7 cellular contexts compared by ENCODE assay signal in genomic region chr2:101244899-101245298, GRCh38. TPM values are rescaled to one million over a fixed set of nuclear protein-coding genes. Genes with fewer than 3 reads are reported as not detected.
DNase-seq lines count a peak whose midpoint lies in the region; ATAC-seq, FAIRE-seq and TF ChIP-seq lines count a peak whose summit lies in the region.
"Not testable (repeated sequence)": the region's sequence is repeated elsewhere in the genome, so short reads cannot be mapped to it uniquely, and the experiment has no call there.

No MANE protein-coding gene starts in this region.

- H3K27me3 ChIP-seq in PC-9 (ENCODE audit: insufficient read depth, low read depth); body of pancreas; hepatocyte; pancreas; prostate gland (replicated peaks; ENCODE audit: insufficient read depth): not testable (repeated sequence)

- POLR2A ChIA-PET in PC-9 (lab: Charles Lee; ENCODE audit: unreplicated experiment) = interaction anchor here (0.6 to 1.0 kb wide), 3 partner anchors 237 to 694 kb away, joined by 3 to 10 read pairs (median 4); no protein-coding TSS in a partner anchor

- H3K27ac ChIP-seq in C4-2B (peak overlapping the region; percentile 83), body of pancreas (peak overlapping the region in 3 of 4 donors; percentile 27 to 63 (median 48)), hepatocyte (peak overlapping the region; percentile 67), pancreas (peak overlapping the region in 2 of 4 donors; percentile 28 to 46), prostate gland (peak overlapping the region; percentile 55 to 72)
- not testable (repeated sequence) for H3K27ac ChIP-seq in PC-9

- not testable (repeated sequence) for FAIRE-seq in pancreas (lab: Jason Lieb, UNC)

- not testable (repeated sequence) for ATAC-seq in body of pancreas
- ATAC-seq in pancreas = peak in 3 of 4 donors; percentile 64 to 73 (median 71)

- not testable (repeated sequence) for H3K9me3 ChIP-seq in PC-9 (ENCODE audit: insufficient read depth, low read depth); body of pancreas; hepatocyte (ENCODE audit: low read depth); pancreas; prostate gland

- not testable (repeated sequence) for H4K20me1 ChIP-seq in PC-9 (ENCODE audit: insufficient read depth); hepatocyte (ENCODE audit: insufficient read depth, poor library complexity, severe bottlenecking)

- TF ChIP-seq POLR2A in body of pancreas (IDR thresholded peaks at IDR 0.05); prostate gland (IDR thresholded peaks at IDR 0.05): not testable (repeated sequence)

- H3K79me2 ChIP-seq in PC-9 (ENCODE audit: low read depth); hepatocyte: not testable (repeated sequence)

- 46 to 47% methylated on average over 12 of the region's 12 CpGs for WGBS in body of pancreas, 2 donors
- WGBS in hepatocyte (ENCODE audit: low lambda C conversion rate, missing lambda C conversion rate) = 93% methylated on average over 12 of the region's 12 CpGs
- WGBS in pancreas, 2 donors = 41 to 44% methylated on average over 12 of the region's 12 CpGs
- WGBS in prostate gland = 68% methylated on average over 12 of the region's 12 CpGs

- H3K36me3 ChIP-seq in PC-9 (ENCODE audit: low read depth); body of pancreas (replicated peaks in 1 of 2; ENCODE audit: insufficient read depth in 1 of 2, low read depth in 2 of 2); hepatocyte (replicated peaks; ENCODE audit: insufficient read depth, low read depth); pancreas; prostate gland: not testable (repeated sequence)

- not testable (repeated sequence) for TF ChIP-seq CTCF in C4-2B (conservative IDR thresholded peaks at IDR 0.05); PC-9 (conservative IDR thresholded peaks at IDR 0.05); body of pancreas (IDR thresholded peaks at IDR 0.05); hepatocyte (IDR thresholded peaks at IDR 0.05; ENCODE audit: poor library complexity); pancreas (IDR thresholded peaks at IDR 0.05); prostate gland (IDR thresholded peaks at IDR 0.05)

- CTCF ChIA-PET in PC-9 (lab: Charles Lee) = interaction anchor here (0.6 kb wide), 1 partner anchor 1584 kb away, joined by 3 read pairs; no protein-coding TSS in a partner anchor

- not testable (repeated sequence) for H2AFZ ChIP-seq in PC-9, hepatocyte

- H3K4me3 ChIP-seq in PC-9, body of pancreas, hepatocyte, pancreas, prostate gland: not testable (repeated sequence)

- H3F3A ChIP-seq in PC-9 (ENCODE audit: insufficient read depth, low read depth) = peaks cover 21% of the 10 kb centered on the region

- DNase-seq in DMS53 (lab: John Stamatoyannopoulos, UW) (peak; percentile 36), body of pancreas (peak in 1 of 4 donors; percentile 23)
- DNase-seq in PC-9; hepatocyte (ENCODE audit: low spot score); pancreas; prostate gland (ENCODE audit: low spot score): not testable (repeated sequence)

- H3K4me1 ChIP-seq in PC-9 (replicated peaks; ENCODE audit: insufficient read depth) (peaks cover 25% of the 10 kb centered on the region), body of pancreas (peaks cover 43% of the 10 kb centered on the region), hepatocyte (ENCODE audit: insufficient read depth) (peaks cover 15% of the 10 kb centered on the region), pancreas (peaks cover 10 to 35% (median 26%) of the 10 kb centered on the region in 3 donors)
- not testable (repeated sequence) for H3K4me1 ChIP-seq in prostate gland (replicated peaks)

- intact Hi-C loops in PC-9 (cut with micrococcal nuclease; ENCODE audit: unreplicated experiment); body of pancreas (cut with DNase I); pancreas (cut with DNase I); prostate gland (cut with DNase I): not testable (repeated sequence)

- not testable (repeated sequence) for H3K9me2 ChIP-seq in PC-9 (ENCODE audit: insufficient read depth); hepatocyte (replicated peaks; ENCODE audit: insufficient read depth)

- BruUV-seq in PC-9 (replicated peaks; lab: Mats Ljungman, UMichigan) = not testable (repeated sequence)

- peak overlapping the region; percentile 64 for H3K4me2 ChIP-seq in PC-9
- H3K4me2 ChIP-seq in hepatocyte = not testable (repeated sequence)

RNA-seq across cellular contexts. Expression of gene CNOT11, which starts 7.8 kb away (rescaled TPM):
- total RNA-seq in PC-9 (2021) (39.0 and 60.6 TPM in 2 replicates), body of pancreas (10 to 100 TPM; 10.2 to 34.5 TPM), hepatocyte (55.8 and 61.8 TPM in 2 replicates), pancreas (10 to 100 TPM; 15.4 to 25.4 (median 17.6) TPM), prostate gland (10 to 100 TPM; 41.0 to 41.4 TPM)
- polyA plus RNA-seq in hepatocyte (57.3 and 57.7 TPM in 2 replicates), pancreas (10 to 100 TPM; 10.2 to 20.3 TPM)
